ENCODE assay signal across 8 cellular contexts in the genomic region with DNA sequence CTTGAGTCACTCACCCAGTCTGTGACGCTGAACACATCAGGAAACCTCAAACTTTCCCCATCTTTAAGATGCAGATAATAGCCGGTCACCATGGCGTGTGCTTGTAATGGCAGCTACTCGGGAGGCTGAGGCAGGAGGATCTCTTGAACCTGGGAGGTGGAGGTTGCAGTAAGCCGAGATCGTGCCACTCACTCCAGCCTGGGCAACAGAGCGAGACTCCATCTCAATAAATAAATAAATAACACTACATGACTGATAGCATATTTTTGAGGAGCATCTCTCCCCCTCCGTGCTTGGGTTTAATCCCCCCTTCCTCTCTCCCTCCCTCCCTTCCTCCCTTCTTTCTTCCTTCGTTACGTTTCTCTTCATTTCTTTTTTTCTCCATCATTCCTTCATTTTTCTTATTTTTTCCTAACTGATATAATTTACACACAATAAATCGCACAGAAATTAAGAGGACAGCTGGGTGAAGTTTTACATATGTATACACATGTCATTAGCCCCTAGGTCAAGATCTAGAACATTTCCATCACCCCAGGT. TPM values are rescaled to one million over a fixed set of nuclear protein-coding genes. Genes with fewer than 3 reads are reported as not detected.
DNase-seq lines count a peak whose midpoint lies in the region; ATAC-seq and TF ChIP-seq lines count a peak whose summit lies in the region.

No MANE protein-coding gene starts in this region.

- H3K4me1 ChIP-seq in effector memory CD4-positive, alpha-beta T cell (ENCODE audit: control insufficient read depth, insufficient read depth, low read length, poor library complexity, severe bottlenecking): peaks cover 13% of the 10 kb centered on the region

- H3K4me1 Mint-ChIP-seq in activated T-cell treated with anti-CD3 and anti-CD28 coated beads, Interleukin-2, amount 50 U/mL, for 4 hours (ENCODE audit: low read depth): peaks cover 33% of the 10 kb centered on the region

- TF ChIP-seq CTCF in LNCaP clone FGC (IDR thresholded peaks at IDR 0.05; ENCODE audit: control insufficient read depth, extremely low read depth, insufficient read depth): no peak

- H3K27me3 ChIP-seq in effector memory CD4-positive, alpha-beta T cell (replicated peaks; ENCODE audit: control insufficient read depth, insufficient read depth, low read length, poor library complexity, severe bottlenecking): no peaks in the 10 kb centered on the region

- H3K27me3 Mint-ChIP-seq in activated T-cell treated with anti-CD3 and anti-CD28 coated beads, Interleukin-2, amount 50 U/mL, for 4 hours (ENCODE audit: low read depth): no peaks in the 10 kb centered on the region

- H3K36me3 Mint-ChIP-seq in activated T-cell treated with anti-CD3 and anti-CD28 coated beads, Interleukin-2, amount 50 U/mL, for 4 hours (ENCODE audit: insufficient read depth): no peaks in the 10 kb centered on the region

- H3K9me3 ChIP-seq in effector memory CD4-positive, alpha-beta T cell (ENCODE audit: control insufficient read depth, low read length): no peaks in the 10 kb centered on the region

- peak overlapping the region; percentile 99 for H3K27ac ChIP-seq in effector memory CD4-positive, alpha-beta T cell (ENCODE audit: insufficient read depth, low read length, poor library complexity, severe bottlenecking)

- ATAC-seq in activated T-cell treated with anti-CD3 and anti-CD28 coated beads, Interleukin-2, amount 50 U/mL, for 4 hours: peak; percentile 60 to 61

- H3K4me3 ChIP-seq in LNCaP clone FGC (ENCODE audit: low read depth, low read length): peak overlapping the region; percentile 46
- peak overlapping the region; percentile 57 for H3K4me3 ChIP-seq in effector memory CD4-positive, alpha-beta T cell (ENCODE audit: insufficient read depth, low read depth, low read length, poor library complexity, severe bottlenecking)
- peak overlapping the region; percentile 49 for H3K4me3 ChIP-seq in skeletal muscle cell (ENCODE audit: low read depth, low read length)

- peak overlapping the region; percentile 85 for H3K4me3 Mint-ChIP-seq in activated T-cell treated with anti-CD3 and anti-CD28 coated beads, Interleukin-2, amount 50 U/mL, for 4 hours

- no peaks in the 10 kb centered on the region for H3K9me3 Mint-ChIP-seq in activated T-cell treated with anti-CD3 and anti-CD28 coated beads, Interleukin-2, amount 50 U/mL, for 4 hours

- DNase-seq in activated T-cell treated with anti-CD3 and anti-CD28 coated beads, Interleukin-2, amount 50 U/mL, for 4 hours: no peak
- no peak for DNase-seq in activated T-cell treated with anti-CD3 and anti-CD28 coated beads, Interleukin-2, amount 50 U/mL, for 48 hours
- DNase-seq in LNCaP clone FGC (ENCODE audit: low read depth) (no peak), skeletal muscle cell (ENCODE audit: low read depth) (no peak), globus pallidus (ENCODE audit: low spot score) (no peak), NCI-H2029 (lab: John Stamatoyannopoulos, UW) (no peak), SHP77 treated with DMSO at 0.1 percent for 48 hours (lab: John Stamatoyannopoulos, UW) (no peak)
- peak in 1 of 3 donors; percentile 60 for DNase-seq in effector memory CD4-positive, alpha-beta T cell

- no peaks in the 10 kb centered on the region for H3K36me3 ChIP-seq in effector memory CD4-positive, alpha-beta T cell (ENCODE audit: control insufficient read depth, insufficient read depth, low read length)

RNA-seq across cellular contexts. Expression of a gene that starts 51.3 kb away (rescaled TPM):
- 100 to 1,000 TPM; 315 to 327 (median 324) TPM for total RNA-seq in activated T-cell treated with anti-CD3 and anti-CD28 coated beads, Interleukin-2, amount 50 U/mL, for 4 hours
